In genomic region chrX:12986164-12986779, GRCh38 we compare ENCODE assay signal across 10 cellular contexts. TPM values are rescaled to one million over a fixed set of nuclear protein-coding genes. Genes with fewer than 3 reads are reported as not detected.
DNase-seq lines count a peak whose midpoint lies in the region; ATAC-seq and TF ChIP-seq lines count a peak whose summit lies in the region.
"Had no signal": no experiment of that assay in that cellular context is flagged by ENCODE, and none has a peak within 500 bp of the region (broad histone marks: within the 10 kb centered on the region; RNA-seq: fewer than 3 reads in every experiment).

No MANE protein-coding gene starts in this region.

- ATAC-seq in HG02981 (IDR thresholded peaks at IDR 0.05; ENCODE audit: unreplicated experiment) (peak; percentile 61), activated B cell treated with CpG ODN at 0.5 μM for 24 hours (ENCODE audit: low read depth) (no peak)

- CTCF ChIA-PET in activated B cell treated with CpG ODN at 0.5 μM for 24 hours (lab: Charles Lee) = interaction anchor here (0.8 to 2.9 kb wide), 3 partner anchors 13 to 106 kb away, joined by 3 to 13 read pairs (median 4); no protein-coding TSS in a partner anchor

- TF ChIP-seq POLR2A in stomach (IDR thresholded peaks at IDR 0.05) = no peak

- peak overlapping the region in 3 of 5 donors; percentile 0 to 64 (median 22) for H3K27ac ChIP-seq in stomach
- H3K27ac ChIP-seq: ascending aorta had no signal

- peaks cover 0 to 22% (median 13%) of the 10 kb centered on the region in 4 donors for H3K4me1 ChIP-seq in stomach
- H3K4me1 ChIP-seq: ascending aorta had no signal

- H3K4me1 Mint-ChIP-seq in activated naive CD4-positive, alpha-beta T cell treated with anti-CD3 and anti-CD28 coated beads, Interleukin-2, amount 50 U/mL, for 24 hours = peaks cover 66% of the 10 kb centered on the region
- H3K4me1 Mint-ChIP-seq in activated B cell treated with CpG ODN at 0.5 μM for 24 hours = peaks cover 63% of the 10 kb centered on the region

- H3K9me3 Mint-ChIP-seq in activated naive CD4-positive, alpha-beta T cell treated with anti-CD3 and anti-CD28 coated beads, Interleukin-2, amount 50 U/mL, for 24 hours = peaks cover 9% of the 10 kb centered on the region
- H3K9me3 Mint-ChIP-seq in activated B cell treated with CpG ODN at 0.5 μM for 24 hours = no peaks in the 10 kb centered on the region

- H3K27ac Mint-ChIP-seq in activated naive CD4-positive, alpha-beta T cell treated with anti-CD3 and anti-CD28 coated beads, Interleukin-2, amount 50 U/mL, for 24 hours = peak overlapping the region; percentile 100
- peak overlapping the region; percentile 50 for H3K27ac Mint-ChIP-seq in activated B cell treated with CpG ODN at 0.5 μM for 24 hours

- no peaks in the 10 kb centered on the region for H3K27me3 Mint-ChIP-seq in activated naive CD4-positive, alpha-beta T cell treated with anti-CD3 and anti-CD28 coated beads, Interleukin-2, amount 50 U/mL, for 24 hours
- no peaks in the 10 kb centered on the region for H3K27me3 Mint-ChIP-seq in activated B cell treated with CpG ODN at 0.5 μM for 24 hours

- intact Hi-C loops in activated B cell treated with CpG ODN at 0.5 μM for 24 hours (cut with micrococcal nuclease) (loop anchor here (5.0 kb wide), 1 partner anchor 34 kb away; no protein-coding TSS in a partner anchor), stomach (cut with DNase I; ENCODE audit: low total_unique reads) (no loop called here)

- WGBS in stomach, 5 donors = 56 to 71% (median 64%) methylated on average over 4 of the region's 4 CpGs

- no peak for DNase-seq in activated naive CD4-positive, alpha-beta T cell (lab: John Stamatoyannopoulos, UW)
- DNase-seq in activated B cell treated with CpG ODN at 0.5 μM for 24 hours = no peak
- DNase-seq in stomach = no peak
- DNase-seq in GM19240 (ENCODE audit: insufficient read length, low spot score) = no peak
- DNase-seq in retina = no peak
- no peak for DNase-seq in DMS53 (lab: John Stamatoyannopoulos, UW)
- DNase-seq: NCI-H1417 had no signal

- no peak for TF ChIP-seq CTCF in activated B cell treated with CpG ODN at 0.5 μM for 24 hours (IDR thresholded peaks at IDR 0.05)
- TF ChIP-seq CTCF in stomach (IDR thresholded peaks at IDR 0.05) = no peak

- no peaks in the 10 kb centered on the region for H3K9me3 ChIP-seq in stomach
- H3K9me3 ChIP-seq: ascending aorta had no signal

- peak overlapping the region; percentile 84 for H3K4me3 Mint-ChIP-seq in activated naive CD4-positive, alpha-beta T cell treated with anti-CD3 and anti-CD28 coated beads, Interleukin-2, amount 50 U/mL, for 24 hours
- H3K4me3 Mint-ChIP-seq in activated B cell treated with CpG ODN at 0.5 μM for 24 hours = peak overlapping the region; percentile 20

- no peak for TF ChIP-seq EP300 in stomach (IDR thresholded peaks at IDR 0.05)

- no peaks in the 10 kb centered on the region for H3K27me3 ChIP-seq in stomach
- H3K27me3 ChIP-seq: ascending aorta had no signal

- no peak overlapping the region for H3K4me3 ChIP-seq in stomach
- H3K4me3 ChIP-seq: ascending aorta had no signal

- peaks cover 5% of the 10 kb centered on the region for H3K36me3 Mint-ChIP-seq in activated naive CD4-positive, alpha-beta T cell treated with anti-CD3 and anti-CD28 coated beads, Interleukin-2, amount 50 U/mL, for 24 hours
- H3K36me3 Mint-ChIP-seq in activated B cell treated with CpG ODN at 0.5 μM for 24 hours (ENCODE audit: low read depth) = no peaks in the 10 kb centered on the region

- H3K36me3 ChIP-seq in stomach = no peaks in the 10 kb centered on the region
- H3K36me3 ChIP-seq: ascending aorta had no signal

- POLR2A ChIA-PET in activated B cell treated with CpG ODN at 0.5 μM for 24 hours (lab: Charles Lee) = interaction anchor here (1.0 to 30.2 kb wide), 3 partner anchors 6 to 105 kb away, joined by 5 to 836 read pairs (median 836); partner anchors contain the start of gene TMSB4X

RNA-seq across cellular contexts. Expression of gene TMSB4X, which starts 11.4 kb away (rescaled TPM):
- total RNA-seq in activated B cell treated with CpG ODN at 0.5 μM for 24 hours (5,922 and 6,273 TPM in 2 replicates), stomach (1,000 to 10,000 TPM; 1,734 to 4,964 (median 2,895) TPM)
- polyA plus RNA-seq in stomach = over 10,000 TPM in 2 of 3 donors, 1,000 to 10,000 TPM in 1; 4,831 to 14,609 (median 13,196) TPM

RNA-seq across cellular contexts. Expression of gene FAM9C, which starts 58.1 kb away (rescaled TPM):
- not detected in 2 replicates for total RNA-seq in activated B cell treated with CpG ODN at 0.5 μM for 24 hours
- total RNA-seq in stomach = under 1 TPM in 1 of 5 donors, not detected in 4; 0.18 TPM
- under 1 TPM in 1 of 3 donors, not detected in 2; 0.31 TPM for polyA plus RNA-seq in stomach
- total RNA-seq: ascending aorta had no signal
